8 cellular contexts compared by ENCODE assay signal in genomic region chr1:146376309-146376707, GRCh38.
DNase-seq lines count a peak whose midpoint lies in the region; ATAC-seq, FAIRE-seq and TF ChIP-seq lines count a peak whose summit lies in the region.
"Not testable (repeated sequence)": the region's sequence is repeated elsewhere in the genome, so short reads cannot be mapped to it uniquely, and the experiment has no call there.

No MANE protein-coding gene starts in this region.

- 0% methylated on average over 13 to 27 of the region's 27 CpGs for WGBS in pancreas, 2 donors

- peak overlapping the region; percentile 17 to 94 (median 50) for H3K27ac ChIP-seq in pancreas

- peak; percentile 26 for DNase-seq in GM04503 (ENCODE audit: low read depth)
- DNase-seq in NCI-H2029 (lab: John Stamatoyannopoulos, UW): peak; percentile 59
- peak; percentile 79 for DNase-seq in T-helper 22 cell (ENCODE audit: low read depth)
- DNase-seq in activated naive CD8-positive, alpha-beta T cell treated with anti-CD3 and anti-CD28 coated beads, Interleukin-2, amount 50 U/mL, for 16 hours (ENCODE audit: low read depth, low spot score): peak; percentile 62
- DNase-seq in Right ventricle myocardium inferior (ENCODE audit: missing footprints): peak; percentile 89
- DNase-seq in pancreas: peak; percentile 83 to 92 (median 89)
- DNase-seq in stromal cell of bone marrow (ENCODE audit: low read depth): peak; percentile 50

- H3K4me1 ChIP-seq in pancreas: not testable (repeated sequence)

- FAIRE-seq in pancreas (lab: Jason Lieb, UNC): not testable (repeated sequence)

- ATAC-seq in HG02840 (IDR thresholded peaks at IDR 0.05; ENCODE audit: low FRiP score, unreplicated experiment) (peak; percentile 65), Right ventricle myocardium inferior (peak; percentile 93), pancreas (peak; percentile 74 to 84 (median 82))

- H3K4me3 ChIP-seq in pancreas: peak overlapping the region in 2 of 4 donors; percentile 20 to 26

- not testable (repeated sequence) for H3K9me3 ChIP-seq in pancreas

- TF ChIP-seq CTCF in pancreas (IDR thresholded peaks at IDR 0.05): not testable (repeated sequence)

- H3K36me3 ChIP-seq in pancreas: not testable (repeated sequence)

- H3K27me3 ChIP-seq in pancreas: not testable (repeated sequence)

- intact Hi-C loops in Right ventricle myocardium inferior (cut with DNase I); pancreas (cut with DNase I): not testable (repeated sequence)

Comparison
In these comparisons a context has a peak if more than half of its experiments do, and no peak if none do; other contexts are left out.
1. DNase-seq: peak in every context shown above with its lines; median percentile 89 in Right ventricle myocardium inferior; 89 in pancreas; 79 in T-helper 22 cell; 62 in activated naive CD8-positive, alpha-beta T cell treated with anti-CD3 and anti-CD28 coated beads, Interleukin-2, amount 50 U/mL, for 16 hours; 59 in NCI-H2029; 50 in stromal cell of bone marrow; 26 in GM04503.